ENCODE assay signal across 8 cellular contexts in the genomic region with DNA sequence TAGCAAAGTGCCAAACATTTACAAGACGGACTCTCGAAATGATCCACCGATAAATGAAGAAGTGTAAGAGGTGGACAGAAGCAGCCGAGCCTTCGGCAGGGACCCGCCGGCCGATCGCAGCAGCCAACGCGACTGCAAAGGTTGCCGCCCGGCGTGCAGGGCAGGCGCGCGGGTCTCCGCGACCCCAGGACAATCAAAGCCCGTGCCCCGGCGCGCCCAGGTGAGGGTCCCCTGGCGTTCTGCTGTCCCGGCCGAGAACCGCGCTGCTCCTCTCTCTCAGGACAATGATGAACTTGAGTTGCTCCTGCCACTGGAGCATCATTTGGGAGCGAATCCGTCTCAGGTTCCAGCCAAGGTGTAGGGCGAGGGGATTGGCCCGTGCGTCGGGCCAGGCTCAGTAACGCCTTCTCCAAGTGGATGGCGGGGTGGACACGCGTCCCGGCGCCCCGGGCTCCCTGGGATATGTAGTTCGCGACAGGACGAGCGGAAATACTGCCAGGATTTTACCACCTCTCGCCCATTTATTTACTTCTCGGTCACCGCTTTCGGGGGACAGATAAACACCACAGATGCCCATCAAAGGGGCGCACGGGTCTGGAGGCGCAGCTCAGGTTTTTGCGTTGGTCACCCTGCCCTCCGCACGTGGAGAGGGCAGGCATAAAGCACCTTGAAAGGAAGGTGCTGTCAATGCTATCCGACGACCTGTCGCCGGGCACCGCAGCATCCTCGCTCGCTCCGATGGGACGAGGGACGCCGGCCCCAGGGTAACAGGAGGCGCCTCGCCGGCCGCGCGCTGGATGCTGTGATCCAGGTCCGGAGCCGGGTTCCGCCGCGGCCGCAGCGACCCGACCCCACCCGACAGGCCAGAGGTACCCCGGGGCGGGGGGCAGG. TPM values are rescaled to one million over a fixed set of nuclear protein-coding genes. Genes with fewer than 3 reads are reported as not detected.
DNase-seq lines count a peak whose midpoint lies in the region; ATAC-seq, FAIRE-seq and TF ChIP-seq lines count a peak whose summit lies in the region.

A gene with protein sequence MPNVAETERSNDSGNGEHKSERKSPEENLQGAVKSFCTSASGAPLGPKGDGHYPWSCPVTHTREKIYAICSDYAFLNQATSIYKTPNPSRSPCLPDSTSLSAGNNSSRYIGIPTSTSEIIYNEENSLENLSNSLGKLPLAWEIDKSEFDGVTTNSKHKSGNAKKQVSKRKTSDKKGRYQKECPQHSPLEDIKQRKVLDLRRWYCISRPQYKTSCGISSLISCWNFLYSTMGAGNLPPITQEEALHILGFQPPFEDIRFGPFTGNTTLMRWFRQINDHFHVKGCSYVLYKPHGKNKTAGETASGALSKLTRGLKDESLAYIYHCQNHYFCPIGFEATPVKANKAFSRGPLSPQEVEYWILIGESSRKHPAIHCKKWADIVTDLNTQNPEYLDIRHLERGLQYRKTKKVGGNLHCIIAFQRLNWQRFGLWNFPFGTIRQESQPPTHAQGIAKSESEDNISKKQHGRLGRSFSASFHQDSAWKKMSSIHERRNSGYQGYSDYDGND (plus strand): TSS at position 467 of the 891 bp plus-strand sequence. CDS start 8,149 bp downstream, outside the sequence.
A gene (minus strand): TSS at position 324 of the 891 bp plus-strand sequence. CDS start 306 bp downstream, at position 18.

- peak within 1 kb of the TSS; percentile 87 for H3K9ac ChIP-seq in astrocyte (ENCODE audit: low read length)

- H3K4me1 ChIP-seq in astrocyte (ENCODE audit: insufficient read depth, low read length) (peaks cover 12% of the 10 kb centered on the region), right cardiac atrium (ENCODE audit: control insufficient read depth, insufficient read depth, low read length) (peaks cover 2% of the 10 kb centered on the region), prostate gland (replicated peaks) (no peaks in the 10 kb centered on the region)

- peak within 1 kb of the TSS; percentile 92 for H3K4me3 Mint-ChIP-seq in T-helper 2 cell treated with Interferon-gamma antibody and Interleukin-4, amounts not matched to agents 5 μg/mL and 100 μg/mL, for 36 hours
- peak within 1 kb of the TSS; percentile 95 for H3K4me3 Mint-ChIP-seq in astrocyte (ENCODE audit: unreplicated experiment)

- under 1% methylated on average over 83 of the region's 83 CpGs for WGBS in right cardiac atrium
- WGBS in prostate gland = 0% methylated on average over 66 of the region's 83 CpGs

- H3K27ac ChIP-seq in astrocyte (ENCODE audit: low read depth, low read length) (peak within 1 kb of the TSS; percentile 74), right cardiac atrium (ENCODE audit: low read length) (peak within 1 kb of the TSS; percentile 91), prostate gland (peak within 1 kb of the TSS; percentile 77 to 83)

- TF ChIP-seq CTCF in astrocyte (IDR thresholded peaks at IDR 0.05; ENCODE audit: insufficient read depth, low read depth, low read length) (no peak), prostate gland (IDR thresholded peaks at IDR 0.05) (no peak)

- H3K9me3 ChIP-seq in astrocyte (ENCODE audit: insufficient read depth, low read depth, low read length) (no peaks in the 10 kb centered on the region), right cardiac atrium (ENCODE audit: control insufficient read depth, low read length) (no peaks in the 10 kb centered on the region), prostate gland (no peaks in the 10 kb centered on the region)

- FAIRE-seq in astrocyte (lab: Jason Lieb, UNC) = no peak

- peaks cover 5% of the 10 kb centered on the region for H4K20me1 ChIP-seq in astrocyte (ENCODE audit: insufficient read depth, low read length)

- peak; percentile 91 for DNase-seq in NCI-H1694 treated with DMSO at 0.1 percent for 48 hours (lab: John Stamatoyannopoulos, UW)
- peak; percentile 88 for DNase-seq in T-helper 2 cell treated with Interferon-gamma antibody and Interleukin-4, amounts not matched to agents 5 μg/mL and 100 μg/mL, for 36 hours (ENCODE audit: low spot score)
- DNase-seq in astrocyte (ENCODE audit: low read depth) = peak; percentile 90
- DNase-seq in right cardiac atrium = peak; percentile 92 to 96 (median 95)
- peak; percentile 92 for DNase-seq in prostate gland (ENCODE audit: low spot score)
- no peak for DNase-seq in AML-193 (lab: John Stamatoyannopoulos, UW)

- H2AFZ ChIP-seq in astrocyte (ENCODE audit: low read depth, low read length) = peak within 1 kb of the TSS; percentile 99

- H3K4me3 ChIP-seq in astrocyte (ENCODE audit: insufficient read depth, low read depth, low read length) (peak within 1 kb of the TSS; percentile 95), right cardiac atrium (ENCODE audit: low read length) (peak within 1 kb of the TSS; percentile 54), prostate gland (peak within 1 kb of the TSS; percentile 47 to 56)

- peak within 1 kb of the TSS; percentile 92 for H3K4me2 ChIP-seq in astrocyte (ENCODE audit: low read length)

- H3K27me3 ChIP-seq in astrocyte (ENCODE audit: insufficient read depth, low read length) (no peaks in the 10 kb centered on the region), right cardiac atrium (ENCODE audit: control insufficient read depth, insufficient read depth) (no peaks in the 10 kb centered on the region), prostate gland (replicated peaks; ENCODE audit: insufficient read depth) (no peaks in the 10 kb centered on the region)

- H3K27ac Mint-ChIP-seq in T-helper 2 cell treated with Interferon-gamma antibody and Interleukin-4, amounts not matched to agents 5 μg/mL and 100 μg/mL, for 36 hours = peak within 1 kb of the TSS; percentile 91
- H3K27ac Mint-ChIP-seq in astrocyte (ENCODE audit: unreplicated experiment) = peak within 1 kb of the TSS; percentile 50

- H3K9me3 Mint-ChIP-seq in T-helper 2 cell treated with Interferon-gamma antibody and Interleukin-4, amounts not matched to agents 5 μg/mL and 100 μg/mL, for 36 hours = no peaks in the 10 kb centered on the region
- no peaks in the 10 kb centered on the region for H3K9me3 Mint-ChIP-seq in astrocyte (ENCODE audit: unreplicated experiment)

- no peaks in the 10 kb centered on the region for H3K27me3 Mint-ChIP-seq in T-helper 2 cell treated with Interferon-gamma antibody and Interleukin-4, amounts not matched to agents 5 μg/mL and 100 μg/mL, for 36 hours (ENCODE audit: low read depth)
- H3K27me3 Mint-ChIP-seq in astrocyte (ENCODE audit: low read depth, unreplicated experiment) = no peaks in the 10 kb centered on the region

- H3K36me3 Mint-ChIP-seq in T-helper 2 cell treated with Interferon-gamma antibody and Interleukin-4, amounts not matched to agents 5 μg/mL and 100 μg/mL, for 36 hours (ENCODE audit: low read depth) = peaks cover 11% of the 10 kb centered on the region
- H3K36me3 Mint-ChIP-seq in astrocyte (ENCODE audit: low read depth, unreplicated experiment) = no peaks in the 10 kb centered on the region

- H3K36me3 ChIP-seq in astrocyte (ENCODE audit: insufficient read depth, low read length) = no peaks in the 10 kb centered on the region
- H3K36me3 ChIP-seq in prostate gland = no peaks in the 10 kb centered on the region

- TF ChIP-seq POLR2A in prostate gland (IDR thresholded peaks at IDR 0.05) = peak; percentile 37

- H3K4me1 Mint-ChIP-seq in T-helper 2 cell treated with Interferon-gamma antibody and Interleukin-4, amounts not matched to agents 5 μg/mL and 100 μg/mL, for 36 hours (ENCODE audit: low read depth) = peaks cover 38% of the 10 kb centered on the region
- peaks cover 7% of the 10 kb centered on the region for H3K4me1 Mint-ChIP-seq in astrocyte (ENCODE audit: low read depth, unreplicated experiment)

- intact Hi-C loops in right cardiac atrium (cut with DNase I) = no loop called here
- intact Hi-C loops in prostate gland (cut with DNase I) = no loop called here

- ATAC-seq in GM18499 (IDR thresholded peaks at IDR 0.05; ENCODE audit: insufficient read depth, unreplicated experiment) (peak; percentile 77), HG02884 (IDR thresholded peaks at IDR 0.05; ENCODE audit: unreplicated experiment) (peak; percentile 78), right cardiac atrium (peak; percentile 97)

- peaks cover 73% of the 10 kb centered on the region for H3K79me2 ChIP-seq in astrocyte (ENCODE audit: insufficient read depth, low read length)

RNA-seq across cellular contexts. Expression of the first gene that starts in this region (rescaled TPM):
- total RNA-seq in astrocyte (13.3 and 18.7 TPM in 2 replicates), right cardiac atrium (10 to 100 TPM; 25.5 to 43.2 (median 40.2) TPM), prostate gland (10 to 100 TPM; 16.2 to 22.0 TPM)
- polyA plus RNA-seq in right cardiac atrium = 22.7 TPM

RNA-seq across cellular contexts. Expression of the second gene that starts in this region (rescaled TPM):
- total RNA-seq in astrocyte (15.1 and 16.8 TPM in 2 replicates), right cardiac atrium (1 to 10 TPM; 2.7 to 5.5 (median 4.8) TPM), prostate gland (1 to 10 TPM; 3.9 to 4.0 TPM)
- polyA plus RNA-seq in right cardiac atrium = 3.6 TPM

Comparison
In these comparisons a context has a peak if more than half of its experiments do, and no peak if none do; other contexts are left out.
1. DNase-seq: peak in NCI-H1694 treated with DMSO at 0.1 percent for 48 hours (single experiment), T-helper 2 cell treated with Interferon-gamma antibody and Interleukin-4, amounts not matched to agents 5 μg/mL and 100 μg/mL, for 36 hours (single experiment), astrocyte (single experiment), right cardiac atrium (3 of 3) and prostate gland (single experiment); none in AML-193 (0 of 2).
2. Peak in every context shown above with its lines, with median percentiles within 50 percentile points of each other: ATAC-seq, H3K27ac ChIP-seq and H3K4me3 ChIP-seq.